15 cellular contexts compared by ENCODE assay signal in the genomic region with DNA sequence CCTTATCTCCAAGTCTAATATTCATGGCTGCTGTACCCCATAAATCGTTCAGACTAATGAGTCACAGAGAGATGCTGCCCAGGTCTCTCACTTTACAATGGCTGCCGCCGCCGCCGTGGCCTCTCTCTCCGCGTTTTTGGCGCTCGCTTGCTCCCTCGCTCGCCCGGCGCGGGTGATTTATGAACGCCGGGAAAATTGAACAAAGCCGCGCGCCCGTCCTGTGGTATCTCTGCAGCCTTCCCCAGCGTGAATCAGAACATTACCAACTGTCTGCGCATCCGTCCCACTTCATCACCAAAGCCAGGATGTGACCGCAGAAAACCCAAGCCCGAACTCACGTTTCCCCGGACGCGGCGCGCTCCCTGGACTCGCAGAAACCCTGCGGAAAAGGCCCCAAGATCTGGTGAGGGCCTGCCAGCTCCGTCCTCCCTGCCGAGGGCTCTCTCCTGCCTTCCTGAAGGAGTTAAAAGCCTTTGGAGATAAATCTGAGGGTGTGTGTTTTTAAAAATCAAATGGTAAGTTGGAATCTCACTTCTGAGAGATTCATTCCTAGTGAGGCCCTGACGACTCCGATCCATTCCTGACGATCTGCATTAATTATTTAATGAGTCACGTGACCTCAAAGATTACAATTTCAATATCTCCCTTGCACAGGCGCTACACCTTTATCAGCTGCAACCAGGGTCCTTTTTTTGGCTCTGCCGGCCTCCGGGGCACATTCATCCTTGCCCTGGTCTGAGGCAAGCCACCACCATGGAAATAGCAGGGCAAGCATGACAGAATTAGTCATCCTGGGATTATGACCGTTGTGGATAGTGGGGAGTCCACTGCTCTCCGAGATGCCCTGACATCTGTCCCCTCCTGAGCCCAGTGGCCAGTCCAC. TPM values are rescaled to one million over a fixed set of nuclear protein-coding genes. Genes with fewer than 3 reads are reported as not detected.
DNase-seq lines count a peak whose midpoint lies in the region; ATAC-seq and TF ChIP-seq lines count a peak whose summit lies in the region.
"Had no signal": no experiment of that assay in that cellular context is flagged by ENCODE, and none has a peak within 500 bp of the region (broad histone marks: within the 10 kb centered on the region; RNA-seq: fewer than 3 reads in every experiment).

No MANE protein-coding gene starts in this region.

- H3K27ac Mint-ChIP-seq in activated CD8-positive, alpha-beta memory T cell treated with anti-CD3 and anti-CD28 coated beads, Interleukin-2, amount 10 ng/mL, durations not matched to agents 7 days and 5 days = no peak overlapping the region
- H3K27ac Mint-ChIP-seq in T-cell = no peak overlapping the region
- H3K27ac Mint-ChIP-seq: activated CD4-positive, alpha-beta T cell treated with anti-CD3 and anti-CD28 coated beads for 36 hours had no signal

- POLR2A ChIA-PET in T-cell (lab: Charles Lee) = no interaction called here

- no peaks in the 10 kb centered on the region for H3K9me3 Mint-ChIP-seq in activated CD8-positive, alpha-beta memory T cell treated with anti-CD3 and anti-CD28 coated beads, Interleukin-2, amount 10 ng/mL, durations not matched to agents 7 days and 5 days (ENCODE audit: low read depth)
- H3K9me3 Mint-ChIP-seq in T-cell = no peaks in the 10 kb centered on the region
- H3K9me3 Mint-ChIP-seq: effector memory CD8-positive, alpha-beta T cell had no signal

- H3K4me3 ChIP-seq in epithelial cell of proximal tubule (ENCODE audit: low read depth, low read length) (peak overlapping the region; percentile 77), mucosa of descending colon (no peak overlapping the region), upper lobe of right lung (peak overlapping the region; percentile 45)
- H3K4me3 ChIP-seq: SJSA1, vagina had no signal

- no peaks in the 10 kb centered on the region for H3K4me1 Mint-ChIP-seq in activated CD8-positive, alpha-beta memory T cell treated with anti-CD3 and anti-CD28 coated beads, Interleukin-2, amount 10 ng/mL, durations not matched to agents 7 days and 5 days
- H3K4me1 Mint-ChIP-seq in T-cell = peaks cover 0 to 1% (median 0%) of the 10 kb centered on the region in 3 donors
- H3K4me1 Mint-ChIP-seq: activated CD4-positive, alpha-beta T cell treated with anti-CD3 and anti-CD28 coated beads for 36 hours had no signal

- TF ChIP-seq CTCF in epithelial cell of proximal tubule (conservative IDR thresholded peaks at IDR 0.05; ENCODE audit: low read depth, low read length) = no peak
- no peak for TF ChIP-seq CTCF in mucosa of descending colon (IDR thresholded peaks at IDR 0.05)
- no peak for TF ChIP-seq CTCF in upper lobe of right lung (IDR thresholded peaks at IDR 0.05)

- no peaks in the 10 kb centered on the region for H3K9me3 ChIP-seq in mucosa of descending colon
- no peaks in the 10 kb centered on the region for H3K9me3 ChIP-seq in upper lobe of right lung
- H3K9me3 ChIP-seq: SJSA1, vagina had no signal

- no peak overlapping the region for H3K4me3 Mint-ChIP-seq in activated CD8-positive, alpha-beta memory T cell treated with anti-CD3 and anti-CD28 coated beads, Interleukin-2, amount 10 ng/mL, durations not matched to agents 7 days and 5 days
- H3K4me3 Mint-ChIP-seq in T-cell = no peak overlapping the region
- H3K4me3 Mint-ChIP-seq: activated CD4-positive, alpha-beta T cell treated with anti-CD3 and anti-CD28 coated beads for 36 hours; effector memory CD8-positive, alpha-beta T cell had no signal

- CTCF ChIA-PET in activated CD8-positive, alpha-beta memory T cell treated with anti-CD3 and anti-CD28 coated beads, Interleukin-2, amount 10 ng/mL, durations not matched to agents 7 days and 5 days (lab: Charles Lee) = no interaction called here
- CTCF ChIA-PET in T-cell (lab: Charles Lee) = no interaction called here

- H3K36me3 Mint-ChIP-seq in activated CD8-positive, alpha-beta memory T cell treated with anti-CD3 and anti-CD28 coated beads, Interleukin-2, amount 10 ng/mL, durations not matched to agents 7 days and 5 days = no peaks in the 10 kb centered on the region
- H3K36me3 Mint-ChIP-seq in T-cell = no peaks in the 10 kb centered on the region

- peaks cover 5% of the 10 kb centered on the region for H3K27me3 ChIP-seq in upper lobe of right lung
- H3K27me3 ChIP-seq: SJSA1, vagina had no signal

- intact Hi-C loops in mucosa of descending colon (cut with DNase I, micrococcal nuclease) (no loop called here), upper lobe of right lung (cut with DNase I) (loop anchor here (5.0 kb wide), 1 partner anchor 267 kb away; no protein-coding TSS in a partner anchor)

- H3K36me3 ChIP-seq in mucosa of descending colon (ENCODE audit: low read depth) (no peaks in the 10 kb centered on the region), upper lobe of right lung (no peaks in the 10 kb centered on the region)
- H3K36me3 ChIP-seq: vagina had no signal

- H3K27me3 Mint-ChIP-seq in activated CD8-positive, alpha-beta memory T cell treated with anti-CD3 and anti-CD28 coated beads, Interleukin-2, amount 10 ng/mL, durations not matched to agents 7 days and 5 days = peaks cover 36% of the 10 kb centered on the region
- H3K27me3 Mint-ChIP-seq in T-cell = peaks cover 4 to 43% of the 10 kb centered on the region in 2 donors

- H3K4me1 ChIP-seq in mucosa of descending colon (ENCODE audit: low read depth) = peaks cover 70% of the 10 kb centered on the region
- peaks cover 28% of the 10 kb centered on the region for H3K4me1 ChIP-seq in upper lobe of right lung
- H3K4me1 ChIP-seq: parathyroid adenoma had no signal

- peak overlapping the region; percentile 89 for H3K27ac ChIP-seq in upper lobe of right lung
- H3K27ac ChIP-seq: parathyroid adenoma, SJSA1, vagina had no signal

- no peak for ATAC-seq in activated CD8-positive, alpha-beta memory T cell treated with anti-CD3 and anti-CD28 coated beads, Interleukin-2, amount 10 ng/mL, durations not matched to agents 7 days and 5 days
- ATAC-seq in mucosa of descending colon = no peak
- peak; percentile 6 for ATAC-seq in upper lobe of right lung
- ATAC-seq in GM18502 (IDR thresholded peaks at IDR 0.05; ENCODE audit: poor library complexity, unreplicated experiment) = no peak
- ATAC-seq in T-cell (replicated peaks in 1 of 4) = no peak
- ATAC-seq: activated CD4-positive, alpha-beta T cell treated with anti-CD3 and anti-CD28 coated beads for 36 hours; effector memory CD8-positive, alpha-beta T cell had no signal

- peak; percentile 5 for DNase-seq in activated CD8-positive, alpha-beta memory T cell treated with anti-CD3 and anti-CD28 coated beads for 24 hours
- no peak for DNase-seq in activated CD8-positive, alpha-beta memory T cell treated with anti-CD3 and anti-CD28 coated beads, Interleukin-2, amount 10 ng/mL, durations not matched to agents 7 days and 5 days
- DNase-seq in epithelial cell of proximal tubule (ENCODE audit: low read depth) = no peak
- peak; percentile 40 to 63 (median 60) for DNase-seq in mucosa of descending colon
- no peak for DNase-seq in upper lobe of right lung
- DNase-seq in T-cell = no peak
- no peak for DNase-seq in effector CD4-positive, alpha-beta T cell
- DNase-seq: activated CD4-positive, alpha-beta T cell treated with anti-CD3 and anti-CD28 coated beads for 36 hours; effector memory CD8-positive, alpha-beta T cell; NCI-H2171 had no signal

RNA-seq across cellular contexts. Expression of a gene that starts 6.2 kb away (rescaled TPM):
- not detected for total RNA-seq in activated CD8-positive, alpha-beta memory T cell treated with anti-CD3 and anti-CD28 coated beads, Interleukin-2, amount 10 ng/mL, durations not matched to agents 7 days and 5 days
- total RNA-seq in epithelial cell of proximal tubule (9.2 and 14.6 TPM in 2 replicates), mucosa of descending colon (1 to 10 TPM; 5.9 to 9.5 (median 8.3) TPM), upper lobe of right lung (7.1 TPM), T-cell (under 1 TPM in 3 of 5 donors, not detected in 2; 0.25 to 0.38 (median 0.36) TPM)
- total RNA-seq: G401 had no signal

RNA-seq across cellular contexts. Expression of a gene that starts 19.1 kb away (rescaled TPM):
- total RNA-seq in activated CD8-positive, alpha-beta memory T cell treated with anti-CD3 and anti-CD28 coated beads, Interleukin-2, amount 10 ng/mL, durations not matched to agents 7 days and 5 days = not detected
- 20.1 and 47.6 TPM in 2 replicates for total RNA-seq in epithelial cell of proximal tubule
- 10 to 100 TPM; 16.1 to 26.6 (median 23.8) TPM for total RNA-seq in mucosa of descending colon
- 16.0 TPM for total RNA-seq in upper lobe of right lung
- under 1 TPM in 2 of 5 donors, not detected in 3; 0.18 to 0.32 TPM for total RNA-seq in T-cell
- total RNA-seq: activated CD4-positive, alpha-beta T cell treated with anti-CD3 and anti-CD28 coated beads for 36 hours had no signal

RNA-seq across cellular contexts. Expression of a gene that starts 21.9 kb away (rescaled TPM):
- not detected for total RNA-seq in activated CD8-positive, alpha-beta memory T cell treated with anti-CD3 and anti-CD28 coated beads, Interleukin-2, amount 10 ng/mL, durations not matched to agents 7 days and 5 days
- 0.69 and 2.0 TPM in 2 replicates for total RNA-seq in epithelial cell of proximal tubule
- total RNA-seq in mucosa of descending colon = 1 to 10 TPM; 3.2 to 4.3 (median 3.3) TPM
- 2.1 TPM for total RNA-seq in upper lobe of right lung
- total RNA-seq in T-cell = not detected
- total RNA-seq: activated CD4-positive, alpha-beta T cell treated with anti-CD3 and anti-CD28 coated beads for 36 hours; G401 had no signal

RNA-seq across cellular contexts. Expression of a gene that starts 23.2 kb away (rescaled TPM):
- not detected for total RNA-seq in activated CD8-positive, alpha-beta memory T cell treated with anti-CD3 and anti-CD28 coated beads, Interleukin-2, amount 10 ng/mL, durations not matched to agents 7 days and 5 days
- total RNA-seq in epithelial cell of proximal tubule (5.7 and 11.8 TPM in 2 replicates), mucosa of descending colon (10 to 100 TPM; 20.2 to 39.5 (median 20.5) TPM), upper lobe of right lung (6.5 TPM), T-cell (under 1 TPM in 2 of 5 donors, not detected in 3; 0.50 to 0.65 TPM)
- total RNA-seq: activated CD4-positive, alpha-beta T cell treated with anti-CD3 and anti-CD28 coated beads for 36 hours had no signal

RNA-seq across cellular contexts. Expression of a gene that starts 28.0 kb away (rescaled TPM):
- not detected for total RNA-seq in activated CD8-positive, alpha-beta memory T cell treated with anti-CD3 and anti-CD28 coated beads, Interleukin-2, amount 10 ng/mL, durations not matched to agents 7 days and 5 days
- total RNA-seq in epithelial cell of proximal tubule (14.4 and 33.2 TPM in 2 replicates), mucosa of descending colon (10 to 100 TPM; 19.9 to 38.1 (median 20.5) TPM), upper lobe of right lung (8.7 TPM), T-cell (1 to 10 TPM in 1 of 5 donors, under 1 TPM in 1, not detected in 3; 0.79 to 1.4 TPM)
- total RNA-seq: activated CD4-positive, alpha-beta T cell treated with anti-CD3 and anti-CD28 coated beads for 36 hours had no signal

Comparison
In these comparisons a context has a peak if more than half of its experiments do, and no peak if none do; other contexts are left out.
1. DNase-seq: peak in activated CD8-positive, alpha-beta memory T cell treated with anti-CD3 and anti-CD28 coated beads for 24 hours (single experiment) and mucosa of descending colon (3 of 3); none in activated CD8-positive, alpha-beta memory T cell treated with anti-CD3 and anti-CD28 coated beads, Interleukin-2, amount 10 ng/mL, durations not matched to agents 7 days and 5 days (single experiment), epithelial cell of proximal tubule (single experiment), upper lobe of right lung (single experiment), T-cell (0 of 34) and effector CD4-positive, alpha-beta T cell (single experiment).
2. RNA of a gene that starts 19.1 kb away (total RNA-seq): 20.1 to 47.6 TPM in epithelial cell of proximal tubule, 16.1 to 26.6 TPM in mucosa of descending colon and 16.0 TPM in upper lobe of right lung (single experiment); 0.18 to 0.32 TPM in T-cell and not detected in activated CD8-positive, alpha-beta memory T cell treated with anti-CD3 and anti-CD28 coated beads, Interleukin-2, amount 10 ng/mL, durations not matched to agents 7 days and 5 days; every median in the first group is over 10 times any median in the second.